8 cellular contexts compared by ENCODE assay signal in the genomic region with DNA sequence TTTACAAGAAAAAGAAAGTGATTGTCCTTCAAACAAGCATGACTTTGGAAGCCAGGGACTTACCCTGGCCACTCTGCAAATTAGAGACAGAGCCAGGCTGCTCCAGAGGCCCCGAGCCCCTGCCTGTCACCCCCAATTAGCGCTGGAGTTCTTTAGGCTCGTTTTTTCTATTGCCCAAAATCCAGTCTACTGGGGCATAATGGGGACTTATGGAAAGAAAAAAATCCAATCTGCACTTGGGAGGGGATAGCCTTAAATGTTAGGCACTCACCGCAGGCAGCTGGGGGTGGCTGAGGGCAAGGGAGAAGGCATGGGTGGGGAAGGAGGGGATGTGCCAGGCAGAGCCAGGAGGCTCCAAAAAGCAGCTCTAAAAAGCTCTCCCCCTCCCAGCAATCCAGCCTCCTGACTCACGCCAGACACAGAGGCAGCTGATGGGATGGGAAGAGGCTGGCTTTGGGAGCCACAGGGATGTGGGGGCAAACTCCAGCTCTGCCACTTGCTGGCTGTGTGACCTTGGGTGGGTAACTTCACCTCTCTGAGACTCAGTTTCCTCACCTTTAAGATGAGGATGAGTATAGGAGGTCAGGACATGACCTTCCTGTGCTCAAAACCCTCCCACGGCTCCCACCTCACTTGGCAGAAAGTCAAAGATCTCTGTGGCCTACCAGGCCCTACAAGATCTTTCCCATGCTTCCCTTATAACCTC.
DNase-seq lines count a peak whose midpoint lies in the region; ATAC-seq and TF ChIP-seq lines count a peak whose summit lies in the region.

No MANE protein-coding gene starts in this region.

- peak overlapping the region; percentile 78 for H3K9ac ChIP-seq in GM23248

- H4K20me1 ChIP-seq in GM23248 (ENCODE audit: insufficient read depth): no peaks in the 10 kb centered on the region

- H3K4me2 ChIP-seq in GM23248 (ENCODE audit: unreplicated experiment): peak overlapping the region; percentile 78

- DNase-seq in GM23248 (peak; percentile 88), foreskin fibroblast (peak; percentile 63 to 75)
- DNase-seq in activated CD4-positive, alpha-beta T cell treated with anti-CD3 and anti-CD28 coated beads, Interleukin-2, amount 50 U/mL, for 48 hours: peak; percentile 43 to 56
- no peak for DNase-seq in stimulated activated naive B cell treated with anti-CD40 and anti-IgM and Interleukin-4, amounts not matched to agents 10 μg/mL and 1 μg/mL and 100 μg/mL, for 72 hours

- ATAC-seq in stimulated activated naive B cell treated with anti-CD40 and anti-IgM and Interleukin-4, amounts not matched to agents 10 μg/mL and 1 μg/mL and 100 μg/mL, for 72 hours (replicated peaks): no peak
- no peak for ATAC-seq in GM18868 (IDR thresholded peaks at IDR 0.05; ENCODE audit: unreplicated experiment)
- no peak for ATAC-seq in HG02759 (IDR thresholded peaks at IDR 0.05; ENCODE audit: unreplicated experiment)
- no peak for ATAC-seq in gastroesophageal sphincter
- no peak for ATAC-seq in HG02852 (IDR thresholded peaks at IDR 0.05; ENCODE audit: unreplicated experiment)

- H3K4me1 Mint-ChIP-seq in stimulated activated naive B cell treated with anti-CD40 and anti-IgM and Interleukin-4, amounts not matched to agents 10 μg/mL and 1 μg/mL and 100 μg/mL, for 72 hours: peaks cover 39 to 52% of the 10 kb centered on the region in 2 donors

- peaks cover 41 to 56% of the 10 kb centered on the region in 2 donors for H3K27me3 Mint-ChIP-seq in stimulated activated naive B cell treated with anti-CD40 and anti-IgM and Interleukin-4, amounts not matched to agents 10 μg/mL and 1 μg/mL and 100 μg/mL, for 72 hours

- WGBS in GM23248 (ENCODE audit: low coverage in 1 of 2, low lambda C conversion rate in 2 of 2, missing lambda C conversion rate in 2 of 2), 2 experiments: 1% methylated on average over 6 of the region's 6 CpGs
- WGBS in gastroesophageal sphincter (ENCODE audit: low coverage in 1 of 2), 2 donors: 57 to 62% methylated on average over 3 to 4 of the region's 6 CpGs

- peak overlapping the region; percentile 61 for H2AFZ ChIP-seq in GM23248

- H3K4me3 Mint-ChIP-seq in stimulated activated naive B cell treated with anti-CD40 and anti-IgM and Interleukin-4, amounts not matched to agents 10 μg/mL and 1 μg/mL and 100 μg/mL, for 72 hours: peak overlapping the region; percentile 70 to 78

- peaks cover 45% of the 10 kb centered on the region for H3F3A ChIP-seq in GM23248 (ENCODE audit: insufficient read depth)

- in situ Hi-C loops in GM23248 (cut with MboI): no loop called here

- H3K27me3 ChIP-seq in GM23248 (replicated peaks; ENCODE audit: insufficient read depth) (no peaks in the 10 kb centered on the region), gastroesophageal sphincter (no peaks in the 10 kb centered on the region)

- H3K4me1 ChIP-seq in GM23248 (ENCODE audit: insufficient read depth): peaks cover 56% of the 10 kb centered on the region
- peaks cover 0 to 11% (median 0%) of the 10 kb centered on the region in 3 donors for H3K4me1 ChIP-seq in gastroesophageal sphincter

- no peaks in the 10 kb centered on the region for H3K79me2 ChIP-seq in GM23248 (ENCODE audit: insufficient read depth)

- TF ChIP-seq CTCF in foreskin fibroblast (IDR thresholded peaks at IDR 0.05; ENCODE audit: low read depth, low read length) (no peak), gastroesophageal sphincter (IDR thresholded peaks at IDR 0.05) (no peak)

- no peaks in the 10 kb centered on the region for H3K36me3 Mint-ChIP-seq in stimulated activated naive B cell treated with anti-CD40 and anti-IgM and Interleukin-4, amounts not matched to agents 10 μg/mL and 1 μg/mL and 100 μg/mL, for 72 hours

- no peak for TF ChIP-seq EP300 in gastroesophageal sphincter (IDR thresholded peaks at IDR 0.05)

- no peaks in the 10 kb centered on the region for H3K9me3 Mint-ChIP-seq in stimulated activated naive B cell treated with anti-CD40 and anti-IgM and Interleukin-4, amounts not matched to agents 10 μg/mL and 1 μg/mL and 100 μg/mL, for 72 hours

- H3K36me3 ChIP-seq in GM23248 (ENCODE audit: low read depth) (no peaks in the 10 kb centered on the region), gastroesophageal sphincter (no peaks in the 10 kb centered on the region)

- H3K9me3 ChIP-seq in GM23248 (ENCODE audit: low read depth) (no peaks in the 10 kb centered on the region), gastroesophageal sphincter (no peaks in the 10 kb centered on the region)

- TF ChIP-seq POLR2A in gastroesophageal sphincter (IDR thresholded peaks at IDR 0.05): no peak

- peak overlapping the region; percentile 95 for H3K27ac ChIP-seq in GM23248
- peak overlapping the region in 2 of 4 donors; percentile 45 to 61 for H3K27ac ChIP-seq in gastroesophageal sphincter

- peak overlapping the region; percentile 91 for H3K27ac Mint-ChIP-seq in stimulated activated naive B cell treated with anti-CD40 and anti-IgM and Interleukin-4, amounts not matched to agents 10 μg/mL and 1 μg/mL and 100 μg/mL, for 72 hours

- peak overlapping the region; percentile 60 for H3K4me3 ChIP-seq in GM23248
- H3K4me3 ChIP-seq in foreskin fibroblast (ENCODE audit: low read depth in 1 of 2, low read length in 2 of 2): peak overlapping the region in 1 of 2 donors; percentile 19
- peak overlapping the region in 1 of 2 donors; percentile 23 for H3K4me3 ChIP-seq in gastroesophageal sphincter

- no peaks in the 10 kb centered on the region for H3K9me2 ChIP-seq in GM23248 (ENCODE audit: insufficient read depth)
